Comparison of ENCODE assay signal across 1 cellular context in genomic region chr17:49252148-49252682, GRCh38.
TF ChIP-seq lines count a peak whose summit lies in the region.

No MANE protein-coding gene starts in this region.

TF ChIP-seq in K562, 482 proteins besides CTCF, POLR2A, EP300 and RAD21 (continued from another document):
- TF ChIP-seq MGA (IDR thresholded peaks at IDR 0.05) (no peak), ETV1 (tag; conservative IDR thresholded peaks at IDR 0.05; ENCODE audit: low read depth) (peak; percentile 62; the same call in 1 of the 2 replicates), RBM14 (IDR thresholded peaks at IDR 0.05; ENCODE audit: borderline replicate concordance, insufficient read depth, low read depth, low read length) (no peak), ZSCAN29 (IDR thresholded peaks at IDR 0.05) (no peak), NR4A1 (CRISPR knock-in tag; IDR thresholded peaks at IDR 0.05) (no peak), NR4A1 (tag; IDR thresholded peaks at IDR 0.05) (0 out of 2 replicates have a peak, but pooled peaks have one; percentile 32), CHAMP1 (IDR thresholded peaks at IDR 0.05) (no peak), ZFX (CRISPR knock-in tag; IDR thresholded peaks at IDR 0.05) (no peak), SNIP1 (IDR thresholded peaks at IDR 0.05; ENCODE audit: low read depth) (no peak), SOX6 (IDR thresholded peaks at IDR 0.05) (0 out of 2 replicates have a peak, but pooled peaks have one; percentile 15), E2F6 (IDR thresholded peaks at IDR 0.05; ENCODE audit: borderline replicate concordance in 1 of 2, extremely low read depth in 1 of 2, insufficient read depth in 1 of 2, insufficient read length in 1 of 2, low read depth in 1 of 2, low read length in 1 of 2, poor library complexity in 1 of 2, severe bottlenecking in 1 of 2) (no peak), MYNN (IDR thresholded peaks at IDR 0.05) (no peak), MYNN (CRISPR knock-in tag; IDR thresholded peaks at IDR 0.05) (no peak), CBX3 (IDR thresholded peaks at IDR 0.05; ENCODE audit: borderline replicate concordance in 1 of 2, low read length in 2 of 2) (no peak), KLF13 (tag; IDR thresholded peaks at IDR 0.05; ENCODE audit: borderline replicate concordance, low read depth) (no peak), POLR2G (IDR thresholded peaks at IDR 0.05; ENCODE audit: low read depth, low read length) (no peak), NFYB (IDR thresholded peaks at IDR 0.05; ENCODE audit: extremely low read depth, insufficient read length) (no peak), ZNF780A (CRISPR knock-in tag; IDR thresholded peaks at IDR 0.05) (no peak), ID3 (CRISPR knock-in tag; IDR thresholded peaks at IDR 0.05) (no peak), ID3 (tag; IDR thresholded peaks at IDR 0.05) (no peak)
